ENCODE assay signal across 8 cellular contexts in the genomic region with DNA sequence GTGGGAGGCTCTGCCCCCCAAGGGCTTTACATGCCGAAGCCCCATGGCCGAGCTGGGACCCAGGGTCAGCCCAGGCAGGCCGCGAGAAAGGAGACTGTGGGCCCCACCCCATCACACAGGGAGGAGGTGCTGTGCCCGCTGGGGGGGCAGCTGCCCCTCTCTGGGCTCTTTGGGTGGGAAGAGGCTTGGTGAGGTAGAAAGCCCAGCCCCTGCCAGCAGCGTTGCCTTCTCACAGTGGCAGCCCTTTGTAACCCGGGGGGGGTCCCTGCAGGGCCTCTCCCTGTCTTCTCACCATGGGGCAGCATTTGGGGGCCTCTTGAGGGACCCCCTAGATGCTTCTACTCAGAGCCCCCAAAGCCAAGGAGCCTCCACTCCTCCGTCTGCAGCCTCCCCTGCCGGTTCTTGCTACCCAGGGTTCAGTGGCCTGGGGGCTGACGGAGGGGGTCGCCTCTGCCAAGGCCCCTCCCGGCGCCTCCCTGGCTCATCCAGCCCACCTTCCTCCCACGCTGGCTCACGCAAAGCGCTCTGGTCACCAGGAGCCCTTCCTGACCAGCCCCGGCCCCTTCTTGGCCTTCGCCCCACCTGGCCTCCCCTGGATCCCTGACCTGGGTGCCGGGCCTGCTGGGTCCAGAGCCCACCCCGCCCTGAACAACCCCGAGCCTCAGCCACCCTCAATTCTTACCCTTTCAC.
DNase-seq lines count a peak whose midpoint lies in the region; ATAC-seq and TF ChIP-seq lines count a peak whose summit lies in the region.
"Not testable (repeated sequence)": the region's sequence is repeated elsewhere in the genome, so short reads cannot be mapped to it uniquely, and the experiment has no call there.

No MANE protein-coding gene starts in this region.

- intact Hi-C loops in dorsolateral prefrontal cortex (cut with DNase I); right cardiac atrium (cut with DNase I): not testable (repeated sequence)

- H3K27ac ChIP-seq in SK-N-SH (ENCODE audit: low read depth in 2 of 2, low read length in 1 of 2); dorsolateral prefrontal cortex; right cardiac atrium (ENCODE audit: low read length): not testable (repeated sequence)

- H3K4me1 ChIP-seq in SK-N-SH (ENCODE audit: control insufficient read depth in 1 of 2, insufficient read depth in 2 of 2, low read depth in 1 of 2, low read length in 1 of 2); right cardiac atrium (ENCODE audit: control insufficient read depth, insufficient read depth, low read length): not testable (repeated sequence)

- H3K4me2 ChIP-seq in SK-N-SH = peak overlapping the region; percentile 57; the same call in 1 of the 2 replicates

- not testable (repeated sequence) for DNase-seq in AG04449 (ENCODE audit: low read depth, low spot score); SK-N-SH; naive B cell
- DNase-seq in dorsolateral prefrontal cortex (peak in 1 of 10 donors; percentile 38), right cardiac atrium (peak in 2 of 3 donors; percentile 33 to 66)

- H3K9ac ChIP-seq in SK-N-SH = peak overlapping the region; percentile 43; the same call in 1 of the 2 replicates

- H3K9me3 ChIP-seq in SK-N-SH; right cardiac atrium (ENCODE audit: control insufficient read depth, low read length): not testable (repeated sequence)

- H2AFZ ChIP-seq in SK-N-SH (ENCODE audit: low read depth) = not testable (repeated sequence)

- CTCF ChIA-PET in AG04449 (lab: Yijun Ruan, JAX); SK-N-SH (lab: Yijun Ruan, JAX): not testable (repeated sequence)

- no CpG with 5 or more reads among the region's 21 CpGs for WGBS in SK-N-SH (ENCODE audit: low lambda C conversion rate)
- WGBS in right cardiac atrium = 32% methylated on average over 6 of the region's 21 CpGs

- not testable (repeated sequence) for H3F3A ChIP-seq in SK-N-SH (replicated peaks; ENCODE audit: insufficient read depth)

- not testable (repeated sequence) for H3K79me2 ChIP-seq in SK-N-SH (ENCODE audit: insufficient read depth)

- H3K4me3 Mint-ChIP-seq in activated naive CD8-positive, alpha-beta T cell = peak overlapping the region; percentile 81
- peak overlapping the region in 6 of 8 donors; percentile 50 to 87 (median 80) for H3K4me3 Mint-ChIP-seq in naive B cell
- peak overlapping the region; percentile 87 for H3K4me3 Mint-ChIP-seq in stimulated activated memory B cell treated with anti-CD40 and anti-IgM and Interleukin-4, amounts not matched to agents 10 μg/mL and 1 μg/mL and 100 μg/mL, for 72 hours

- TF ChIP-seq RAD21 in SK-N-SH (IDR thresholded peaks at IDR 0.05; ENCODE audit: low read length) = not testable (repeated sequence)

- not testable (repeated sequence) for H3K36me3 ChIP-seq in SK-N-SH (replicated peaks in 1 of 2; ENCODE audit: control insufficient read depth in 1 of 2, insufficient read depth in 2 of 2, low read length in 1 of 2)

- H3K4me3 ChIP-seq in AG04449 (ENCODE audit: low read depth, low read length) (peak overlapping the region; percentile 46), SK-N-SH (ENCODE audit: low read depth in 2 of 2, low read length in 1 of 2) (peak overlapping the region; percentile 23 to 45; a peak in 2 of 4 replicates), dorsolateral prefrontal cortex (peak overlapping the region in 53 of 59 donors; percentile 21 to 68 (median 54)), right cardiac atrium (ENCODE audit: low read length) (peak overlapping the region; percentile 40)

- not testable (repeated sequence) for H3K27me3 Mint-ChIP-seq in activated naive CD8-positive, alpha-beta T cell; naive B cell; stimulated activated memory B cell treated with anti-CD40 and anti-IgM and Interleukin-4, amounts not matched to agents 10 μg/mL and 1 μg/mL and 100 μg/mL, for 72 hours

- not testable (repeated sequence) for H4K20me1 ChIP-seq in SK-N-SH (ENCODE audit: insufficient read depth)

- POLR2A ChIA-PET in AG04449 (lab: Yijun Ruan, JAX); SK-N-SH (lab: Yijun Ruan, JAX): not testable (repeated sequence)

- ATAC-seq in HG02588 (IDR thresholded peaks at IDR 0.05; ENCODE audit: unreplicated experiment) = peak; percentile 11
- ATAC-seq in right cardiac atrium; naive B cell (ENCODE audit: low read depth in 2 of 2); stimulated activated memory B cell treated with anti-CD40 and anti-IgM and Interleukin-4, amounts not matched to agents 10 μg/mL and 1 μg/mL and 100 μg/mL, for 72 hours: not testable (repeated sequence)

- not testable (repeated sequence) for H3K4me1 Mint-ChIP-seq in activated naive CD8-positive, alpha-beta T cell (ENCODE audit: low read depth); naive B cell; stimulated activated memory B cell treated with anti-CD40 and anti-IgM and Interleukin-4, amounts not matched to agents 10 μg/mL and 1 μg/mL and 100 μg/mL, for 72 hours

- H3K9me3 Mint-ChIP-seq in activated naive CD8-positive, alpha-beta T cell (ENCODE audit: low read depth); naive B cell; stimulated activated memory B cell treated with anti-CD40 and anti-IgM and Interleukin-4, amounts not matched to agents 10 μg/mL and 1 μg/mL and 100 μg/mL, for 72 hours: not testable (repeated sequence)

- H3K27ac Mint-ChIP-seq in activated naive CD8-positive, alpha-beta T cell; naive B cell: not testable (repeated sequence)
- H3K27ac Mint-ChIP-seq in stimulated activated memory B cell treated with anti-CD40 and anti-IgM and Interleukin-4, amounts not matched to agents 10 μg/mL and 1 μg/mL and 100 μg/mL, for 72 hours = peak overlapping the region; percentile 87

- H3K9me2 ChIP-seq in SK-N-SH = not testable (repeated sequence)

- not testable (repeated sequence) for TF ChIP-seq CTCF in AG04449 (IDR thresholded peaks at IDR 0.05; ENCODE audit: insufficient read depth, low read length, missing control alignments); SK-N-SH (IDR thresholded peaks at IDR 0.05); dorsolateral prefrontal cortex (IDR thresholded peaks at IDR 0.05 in 54 of 56, conservative IDR thresholded peaks at IDR 0.05 in 2 of 56; ENCODE audit: low read depth in 1 of 56, partially characterized antibody in 56 of 56)

- not testable (repeated sequence) for H3K27me3 ChIP-seq in SK-N-SH (ENCODE audit: insufficient read depth); dorsolateral prefrontal cortex; right cardiac atrium (ENCODE audit: control insufficient read depth, insufficient read depth)

- not testable (repeated sequence) for H3K36me3 Mint-ChIP-seq in activated naive CD8-positive, alpha-beta T cell; naive B cell; stimulated activated memory B cell treated with anti-CD40 and anti-IgM and Interleukin-4, amounts not matched to agents 10 μg/mL and 1 μg/mL and 100 μg/mL, for 72 hours

- not testable (repeated sequence) for TF ChIP-seq EP300 in SK-N-SH (IDR thresholded peaks at IDR 0.05; ENCODE audit: borderline replicate concordance in 1 of 2, low read depth in 1 of 2, low read length in 1 of 2)
